21 cellular contexts compared by ENCODE assay signal in the genomic region with DNA sequence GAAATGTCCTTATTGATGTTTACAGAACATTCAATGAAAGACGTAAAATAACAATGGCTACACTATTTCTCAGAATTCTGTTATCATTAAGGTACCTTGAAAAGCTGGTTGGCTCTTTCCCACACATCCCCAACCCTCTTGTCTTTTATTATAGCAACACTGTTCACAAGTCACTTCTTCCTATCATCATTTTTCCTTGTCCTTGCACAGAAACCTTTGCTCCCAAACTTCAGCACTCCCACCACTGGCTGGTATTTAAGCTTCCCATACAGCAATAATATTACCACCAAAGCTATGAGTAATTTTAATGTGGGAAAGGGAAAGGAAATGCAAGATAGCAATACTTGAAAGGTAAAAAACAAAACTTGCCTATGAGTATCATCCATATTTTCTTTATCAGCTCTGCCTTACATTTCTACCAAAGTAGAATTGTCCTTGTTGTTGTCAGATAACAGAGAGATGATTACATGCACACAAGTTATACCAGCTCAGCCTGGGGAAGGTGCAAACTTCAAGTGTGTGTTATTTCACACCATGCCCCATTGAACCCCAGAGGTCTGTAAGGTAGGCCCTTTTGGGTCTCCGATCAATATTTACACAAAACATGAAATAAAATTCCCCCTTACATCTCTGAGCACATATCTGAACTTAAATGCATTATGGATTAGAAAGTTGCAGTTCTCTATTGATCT. TPM values are rescaled to one million over a fixed set of nuclear protein-coding genes. Genes with fewer than 3 reads are reported as not detected.
DNase-seq lines count a peak whose midpoint lies in the region; ATAC-seq, FAIRE-seq and TF ChIP-seq lines count a peak whose summit lies in the region.
"Had no signal": no experiment of that assay in that cellular context is flagged by ENCODE, and none has a peak within 500 bp of the region (broad histone marks: within the 10 kb centered on the region; RNA-seq: fewer than 3 reads in every experiment).

No MANE protein-coding gene starts in this region.

- H3K4me1 Mint-ChIP-seq in MCF 10A (ENCODE audit: insufficient read depth, unreplicated experiment) = peaks cover 55% of the 10 kb centered on the region
- peaks cover 17 to 24% of the 10 kb centered on the region in 2 donors for H3K4me1 Mint-ChIP-seq in natural killer cell

- H3K4me3 ChIP-seq in breast epithelium (no peak overlapping the region), K562 (no peak overlapping the region), left ventricle myocardium inferior (no peak overlapping the region)
- H3K4me3 ChIP-seq: coronary artery, heart left ventricle, Peyer's patch, skin epidermis, tibial nerve had no signal

- H3K27me3 ChIP-seq in breast epithelium = no peaks in the 10 kb centered on the region
- H3K27me3 ChIP-seq in K562 (ENCODE audit: control insufficient read depth in 2 of 2, insufficient read depth in 2 of 2, low read length in 2 of 2) = no peaks in the 10 kb centered on the region
- no peaks in the 10 kb centered on the region for H3K27me3 ChIP-seq in left ventricle myocardium inferior (ENCODE audit: low read depth)
- H3K27me3 ChIP-seq: heart left ventricle, Peyer's patch, tibial nerve had no signal

- CTCF ChIA-PET in MCF 10A (lab: Yijun Ruan, JAX) = interaction anchor here (1.1 to 1.6 kb wide), 2 partner anchors 24 to 54 kb away, joined by 3 to 4 read pairs; no protein-coding TSS in a partner anchor
- CTCF ChIA-PET in K562 (lab: Yijun Ruan, JAX; ENCODE audit: low intra/inter-chr PET ratio) = interaction anchor here (0.7 kb wide), 1 partner anchor 79 kb away, joined by 3 read pairs; no protein-coding TSS in a partner anchor

- H3K27me3 Mint-ChIP-seq in MCF 10A (ENCODE audit: insufficient read depth, unreplicated experiment) = no peaks in the 10 kb centered on the region
- no peaks in the 10 kb centered on the region for H3K27me3 Mint-ChIP-seq in natural killer cell (ENCODE audit: low read depth in 2 of 2)
- H3K27me3 Mint-ChIP-seq: activated B cell treated with CpG ODN at 0.5 μM for 24 hours had no signal

- peak overlapping the region in 1 of 2 experiments; percentile 33; a peak in 2 of 4 replicates for H3K9ac ChIP-seq in K562 (ENCODE audit: insufficient read depth in 1 of 2, low read depth in 2 of 2, low read length in 2 of 2)

- no peak for TF ChIP-seq POLR2A in breast epithelium (IDR thresholded peaks at IDR 0.05)
- no peak for TF ChIP-seq POLR2A in K562 (conservative IDR thresholded peaks at IDR 0.05)

- H3K36me3 Mint-ChIP-seq in MCF 10A (ENCODE audit: insufficient read depth, unreplicated experiment) (peaks cover 8% of the 10 kb centered on the region), natural killer cell (no peaks in the 10 kb centered on the region)
- H3K36me3 Mint-ChIP-seq: CD8-positive, alpha-beta T cell had no signal

- peak overlapping the region; percentile 61 for H3K4me2 ChIP-seq in K562 (ENCODE audit: insufficient read depth, low read length)

- no peak for TF ChIP-seq RAD21 in K562 (CRISPR knock-in tag; conservative IDR thresholded peaks at IDR 0.05 in 1 of 2, IDR thresholded peaks at IDR 0.05 in 1 of 2)

- FAIRE-seq in K562 (lab: Jason Lieb, UNC) = peak; percentile 26

- H3K9me3 ChIP-seq in breast epithelium = no peaks in the 10 kb centered on the region
- no peaks in the 10 kb centered on the region for H3K9me3 ChIP-seq in K562 (replicated peaks; ENCODE audit: control insufficient read depth, insufficient read depth, low read depth, low read length)
- no peaks in the 10 kb centered on the region for H3K9me3 ChIP-seq in left ventricle myocardium inferior (replicated peaks)
- H3K9me3 ChIP-seq: heart left ventricle, Peyer's patch, tibial nerve had no signal

- H3K36me3 ChIP-seq in breast epithelium (no peaks in the 10 kb centered on the region), K562 (ENCODE audit: control insufficient read depth, insufficient read depth, low read length) (0 out of 3 replicates have a peak, but pooled peaks cover 7% of the 10 kb centered on the region), left ventricle myocardium inferior (no peaks in the 10 kb centered on the region)
- H3K36me3 ChIP-seq: heart left ventricle, Peyer's patch, tibial nerve had no signal

- ATAC-seq in K562 = peak; percentile 58
- no peak for ATAC-seq in HG03378 (IDR thresholded peaks at IDR 0.05; ENCODE audit: unreplicated experiment)
- ATAC-seq in natural killer cell = no peak
- ATAC-seq: CD8-positive, alpha-beta T cell; heart left ventricle had no signal

- H3K9me1 ChIP-seq in K562 (ENCODE audit: control insufficient read depth, insufficient read depth, low read length) = no peaks in the 10 kb centered on the region

- POLR2A ChIA-PET in MCF 10A (lab: Yijun Ruan, JAX) = interaction anchor here (0.6 to 2.7 kb wide), 8 partner anchors 17 to 1697 kb away, joined by 3 to 18 read pairs (median 3); a partner anchor contains a TSS
- POLR2A ChIA-PET in K562 (lab: Yijun Ruan, JAX) = interaction anchor here (0.7 to 1.6 kb wide), 2 partner anchors 18 to 32 kb away, joined by 3 to 4 read pairs; a partner anchor contains a TSS

- peaks cover 86% of the 10 kb centered on the region for H3K79me2 ChIP-seq in K562 (ENCODE audit: control insufficient read depth, insufficient read depth, low read length)

- H2AFZ ChIP-seq in K562 (ENCODE audit: low read depth, low read length) = peak overlapping the region; percentile 42

- TF ChIP-seq EP300 in K562 (IDR thresholded peaks at IDR 0.05; ENCODE audit: low read length) = no peak

- DNase-seq in MCF 10A (ENCODE audit: unreplicated experiment) (no peak), breast epithelium (ENCODE audit: low spot score in 2 of 2) (no peak), K562 (ENCODE audit: extremely low read depth in 1 of 4, low spot score in 3 of 4) (peak in 3 of 4 experiments; percentile 33 to 54 (median 35)), lung microvascular endothelial cell (ENCODE audit: low read depth in 2 of 2) (peak; percentile 19 to 55), T-helper 9 cell (no peak), left ventricle myocardium inferior (no peak), natural killer cell (no peak)
- DNase-seq: activated B cell treated with CpG ODN at 0.5 μM for 24 hours; activated effector memory CD4-positive, alpha-beta T cell treated with Interleukin-2 at 50 U/mL for 16 hours; anterior cingulate cortex; CD8-positive, alpha-beta T cell; heart left ventricle; KG1; NCI-H1105 treated with DMSO at 0.1 percent for 48 hours; NCI-H774; occipital lobe; Peyer's patch had no signal

- BruUV-seq in MCF 10A (replicated peaks; lab: Mats Ljungman, UMichigan) (no TSS peak), K562 (replicated peaks; lab: Mats Ljungman, UMichigan) (no TSS peak)

- intact Hi-C loops in MCF 10A (cut with micrococcal nuclease) (loop anchor here (10.0 kb wide), 1 partner anchor 183 kb away; no protein-coding TSS in a partner anchor), breast epithelium (cut with DNase I; ENCODE audit: low total_unique reads) (no loop called here), K562 (cut with micrococcal nuclease) (no loop called here), left ventricle myocardium inferior (cut with micrococcal nuclease) (no loop called here), natural killer cell (cut with micrococcal nuclease) (no loop called here)

- H3K27ac ChIP-seq in breast epithelium (peak overlapping the region in 1 of 2 donors; percentile 2), K562 (ENCODE audit: extremely low read depth, low read depth, low read length) (peak overlapping the region; percentile 71), left ventricle myocardium inferior (replicated peaks) (no peak overlapping the region)
- H3K27ac ChIP-seq: heart left ventricle, tibial nerve had no signal

- in situ Hi-C loops in K562 (cut with MboI) = no loop called here

- H3K4me3 Mint-ChIP-seq in MCF 10A (ENCODE audit: unreplicated experiment) = no peak overlapping the region
- no peak overlapping the region for H3K4me3 Mint-ChIP-seq in natural killer cell
- H3K4me3 Mint-ChIP-seq: activated B cell treated with CpG ODN at 0.5 μM for 24 hours; CD8-positive, alpha-beta T cell had no signal

- no peaks in the 10 kb centered on the region for H3K9me3 Mint-ChIP-seq in MCF 10A (ENCODE audit: unreplicated experiment)
- no peaks in the 10 kb centered on the region for H3K9me3 Mint-ChIP-seq in natural killer cell
- H3K9me3 Mint-ChIP-seq: activated B cell treated with CpG ODN at 0.5 μM for 24 hours; CD8-positive, alpha-beta T cell had no signal

- H4K20me1 ChIP-seq in K562 (replicated peaks; ENCODE audit: control insufficient read depth, insufficient read depth, low read length) = no peaks in the 10 kb centered on the region

- 17% methylated on average over 2 of the region's 2 CpGs for WGBS in K562 (ENCODE audit: insufficient coverage, low coverage, missing lambda C conversion rate)

- H3K27ac Mint-ChIP-seq in MCF 10A (ENCODE audit: low read depth, unreplicated experiment) (peak overlapping the region; percentile 59), natural killer cell (no peak overlapping the region)
- H3K27ac Mint-ChIP-seq: activated B cell treated with CpG ODN at 0.5 μM for 24 hours; CD8-positive, alpha-beta T cell had no signal

- no peak for TF ChIP-seq CTCF in MCF 10A (IDR thresholded peaks at IDR 0.05; ENCODE audit: unreplicated experiment)
- TF ChIP-seq CTCF in breast epithelium (IDR thresholded peaks at IDR 0.05) = no peak
- no peak for TF ChIP-seq CTCF in K562 (IDR thresholded peaks at IDR 0.05 in 2 of 3, conservative IDR thresholded peaks at IDR 0.05 in 1 of 3; ENCODE audit: insufficient read depth in 2 of 3, low read depth in 1 of 3, low read length in 3 of 3)
- no peak for TF ChIP-seq CTCF in left ventricle myocardium inferior (IDR thresholded peaks at IDR 0.05; ENCODE audit: borderline replicate concordance)
- no peak for TF ChIP-seq CTCF in natural killer cell (IDR thresholded peaks at IDR 0.05)

- H3K4me1 ChIP-seq in breast epithelium = no peaks in the 10 kb centered on the region
- peaks cover 18 to 65% of the 10 kb centered on the region in 2 experiments for H3K4me1 ChIP-seq in K562 (replicated peaks in 1 of 2; ENCODE audit: control insufficient read depth in 2 of 2, insufficient read depth in 2 of 2, low read length in 2 of 2)
- peaks cover 51% of the 10 kb centered on the region for H3K4me1 ChIP-seq in left ventricle myocardium inferior

RNA-seq across cellular contexts. Expression of a gene that starts 32.2 kb away (rescaled TPM):
- 14.6 and 22.9 TPM in 2 replicates for total RNA-seq in MCF 10A (2022)
- 10 to 100 TPM; 14.7 to 28.7 (median 24.8) TPM for total RNA-seq in breast epithelium
- 15.1 and 38.1 TPM in 2 replicates for total RNA-seq in K562 (2011; cell fraction: chromatin; rRNA removed; ENCODE audit: low replicate concordance)
- total RNA-seq in K562 (2011; cell fraction: nucleolus; rRNA removed) = 9.8 and 11.2 TPM in 2 replicates
- total RNA-seq in K562 (2011; cell fraction: nucleoplasm; rRNA removed) = 14.4 and 21.6 TPM in 2 replicates
- total RNA-seq in K562 (2014; rRNA removed) = 15.5 and 16.2 TPM in 2 replicates
- total RNA-seq in K562 (2014; rRNA removed; fragmentation: Illumina TruSeq; extraction: Trizol) = 29.7 and 33.9 TPM in 2 replicates
- total RNA-seq in K562 (2015; rRNA removed; fragmentation: Illumina TruSeq; extraction: Trizol) = 21.6 and 24.3 TPM in 2 replicates
- total RNA-seq in K562 (2021) = 18.4 and 21.1 TPM in 2 replicates
- 25.6 and 25.8 TPM in 2 replicates for polyA plus RNA-seq in K562 (2011; rRNA removed)
- 4.0 and 10.9 TPM in 2 replicates for polyA plus RNA-seq in K562 (2011; cell fraction: cytosol; rRNA removed)
- 7.1 and 10.8 TPM in 2 replicates for polyA plus RNA-seq in K562 (2011; cell fraction: nucleus; rRNA removed)
- polyA plus RNA-seq in K562 (2012) = 14.6 and 19.2 TPM in 2 replicates
- polyA plus RNA-seq in K562 (2014; fragmentation: Illumina TruSeq; extraction: Trizol) = 20.2 and 22.0 TPM in 2 replicates
- 10 to 100 TPM; 17.8 to 19.0 TPM for polyA plus RNA-seq in K562 (2014; fragmentation: Nextera tagmentation; extraction: Ambion mirVana)
- 11.8 and 13.3 TPM in 2 replicates for polyA plus RNA-seq in K562 (2014; rRNA removed)
- polyA minus RNA-seq in K562 (2011; rRNA and poly(A)+ RNA removed) = 38.4 and 50.9 TPM in 2 replicates
- polyA minus RNA-seq in K562 (2011; cell fraction: cytosol; rRNA and poly(A)+ RNA removed) = 16.6 and 20.7 TPM in 2 replicates
- polyA minus RNA-seq in K562 (2011; cell fraction: nucleus; rRNA and poly(A)+ RNA removed) = 13.2 and 34.0 TPM in 2 replicates
- 27.6 and 54.7 TPM in 2 replicates for total RNA-seq in lung microvascular endothelial cell
- 5.6 TPM for total RNA-seq in left ventricle myocardium inferior
- 10 to 100 TPM; 11.5 to 12.5 (median 11.8) TPM for total RNA-seq in natural killer cell

Comparison
In these comparisons a context has a peak if more than half of its experiments do, and no peak if none do; other contexts are left out.
1. DNase-seq: peak in K562 (3 of 4) and lung microvascular endothelial cell (2 of 2); none in MCF 10A (single experiment), breast epithelium (0 of 2), T-helper 9 cell (single experiment), left ventricle myocardium inferior (single experiment) and natural killer cell (single experiment).